In the genomic region with DNA sequence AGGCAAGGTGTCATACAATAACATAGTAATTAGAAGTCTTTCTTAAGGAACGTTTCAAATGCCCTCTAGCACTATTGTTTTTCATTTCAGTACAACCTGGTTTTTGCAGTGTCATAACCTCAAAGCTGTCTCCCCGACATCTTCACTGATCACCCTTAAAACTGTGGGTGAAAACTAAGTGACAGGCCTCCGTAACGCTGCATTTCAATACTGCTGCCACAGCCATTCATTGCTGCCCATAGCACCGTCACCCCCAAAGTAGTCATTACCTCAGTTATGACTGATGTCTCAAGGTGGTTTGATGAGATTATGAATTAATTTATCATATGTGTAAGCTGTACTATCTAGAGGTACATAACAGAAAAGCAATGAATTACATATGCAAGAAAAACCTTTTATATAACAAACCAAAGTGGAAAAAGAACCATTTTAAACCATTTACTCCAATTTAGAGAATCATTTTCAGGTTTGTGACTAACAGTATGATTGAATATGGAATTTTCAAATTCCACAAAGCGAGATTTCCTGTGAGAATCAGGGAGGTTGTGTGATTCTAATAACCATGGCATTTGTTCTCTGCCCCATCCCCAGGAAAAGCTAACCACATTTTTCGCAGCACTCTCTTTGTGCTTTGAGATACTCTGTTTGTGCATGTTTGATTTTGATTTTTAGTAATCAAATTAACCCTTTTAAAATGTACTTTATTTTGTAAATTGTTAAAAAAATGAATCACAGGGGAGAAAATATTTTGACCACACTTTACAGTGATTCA, we compare ENCODE assay signal across 25 cellular contexts.
A peak's percentile ranks its signal among the peaks of the same experiment; 100 is the strongest.
DNase-seq lines count a peak whose midpoint lies in the region; ATAC-seq and TF ChIP-seq lines count a peak whose summit lies in the region.
"Had no signal": no experiment of that assay in that cellular context is flagged by ENCODE, and none has a peak within 500 bp of the region (broad histone marks: within the 10 kb centered on the region; RNA-seq: fewer than 3 reads in every experiment).

No MANE protein-coding gene starts in this region.

- H3K27me3 ChIP-seq in GM23248 (replicated peaks; ENCODE audit: insufficient read depth) (no peaks in the 10 kb centered on the region), adipocyte (replicated peaks; ENCODE audit: control insufficient read depth, insufficient read depth, low read length) (no peaks in the 10 kb centered on the region)
- H3K27me3 ChIP-seq: right atrium auricular region, stomach, tibial nerve had no signal

- H3K4me1 ChIP-seq in GM23248 (ENCODE audit: insufficient read depth) (peaks cover 17% of the 10 kb centered on the region), adipocyte (ENCODE audit: control insufficient read depth, insufficient read depth, low read length) (peaks cover 18% of the 10 kb centered on the region)
- H3K4me1 ChIP-seq: Caco-2 had no signal

- peaks cover 3% of the 10 kb centered on the region; the same call in 1 of the 2 replicates for H3F3A ChIP-seq in GM23248 (ENCODE audit: insufficient read depth)

- H3K36me3 ChIP-seq in GM23248 (ENCODE audit: low read depth): no peaks in the 10 kb centered on the region
- no peaks in the 10 kb centered on the region for H3K36me3 ChIP-seq in adipocyte (ENCODE audit: control insufficient read depth, insufficient read depth, low read length, severe bottlenecking)
- H3K36me3 ChIP-seq: right atrium auricular region, stomach had no signal

- H3K27ac ChIP-seq in GM23248: no peak overlapping the region
- H3K27ac ChIP-seq: right atrium auricular region, stomach, tibial nerve had no signal

- H3K36me3 Mint-ChIP-seq in stimulated activated effector memory CD8-positive, alpha-beta T cell treated with anti-CD3 and anti-CD28 coated beads, Interleukin-12 subunit alpha, Interleukin-12 subunit beta, amount 100 ng/mL, for 72 hours: no peaks in the 10 kb centered on the region
- no peaks in the 10 kb centered on the region for H3K36me3 Mint-ChIP-seq in type B pancreatic cell
- H3K36me3 Mint-ChIP-seq: activated naive CD4-positive, alpha-beta T cell treated with anti-CD3 and anti-CD28 coated beads, Interleukin-2, amount 50 U/mL, for 24 hours had no signal

- no peak overlapping the region for H3K9ac ChIP-seq in GM23248
- no peak overlapping the region for H3K9ac ChIP-seq in adipocyte (ENCODE audit: low read length)

- no peak for TF ChIP-seq CTCF in type B pancreatic cell (conservative IDR thresholded peaks at IDR 0.05)

- no peaks in the 10 kb centered on the region for H4K20me1 ChIP-seq in GM23248 (ENCODE audit: insufficient read depth)

- no peaks in the 10 kb centered on the region for H3K9me3 Mint-ChIP-seq in stimulated activated effector memory CD8-positive, alpha-beta T cell treated with anti-CD3 and anti-CD28 coated beads, Interleukin-12 subunit alpha, Interleukin-12 subunit beta, amount 100 ng/mL, for 72 hours
- H3K9me3 Mint-ChIP-seq in type B pancreatic cell: no peaks in the 10 kb centered on the region
- H3K9me3 Mint-ChIP-seq: activated naive CD4-positive, alpha-beta T cell treated with anti-CD3 and anti-CD28 coated beads, Interleukin-2, amount 50 U/mL, for 24 hours; activated T-helper 1 cell treated with anti-CD3 and anti-CD28 coated beads, Interleukin-12 subunit alpha, Interleukin-12 subunit beta, Interleukin-2, Interleukin-4 antibody, amounts not matched to agents 30 ng/mL and 10 ng/mL and 1 ng/mL, durations not matched to agents 14 hours and 24 hours and 36 hours; naive thymus-derived CD4-positive, alpha-beta T cell had no signal

- H3K27ac Mint-ChIP-seq in stimulated activated effector memory CD8-positive, alpha-beta T cell treated with anti-CD3 and anti-CD28 coated beads, Interleukin-12 subunit alpha, Interleukin-12 subunit beta, amount 100 ng/mL, for 72 hours: no peak overlapping the region
- H3K27ac Mint-ChIP-seq in type B pancreatic cell: no peak overlapping the region
- H3K27ac Mint-ChIP-seq: activated naive CD4-positive, alpha-beta T cell treated with anti-CD3 and anti-CD28 coated beads, Interleukin-2, amount 50 U/mL, for 24 hours; activated T-helper 1 cell treated with anti-CD3 and anti-CD28 coated beads, Interleukin-12 subunit alpha, Interleukin-12 subunit beta, Interleukin-2, Interleukin-4 antibody, amounts not matched to agents 30 ng/mL and 10 ng/mL and 1 ng/mL, durations not matched to agents 14 hours and 24 hours and 36 hours; naive thymus-derived CD4-positive, alpha-beta T cell had no signal

- no peaks in the 10 kb centered on the region for H3K27me3 Mint-ChIP-seq in type B pancreatic cell
- H3K27me3 Mint-ChIP-seq: activated naive CD4-positive, alpha-beta T cell treated with anti-CD3 and anti-CD28 coated beads, Interleukin-2, amount 50 U/mL, for 24 hours; naive thymus-derived CD4-positive, alpha-beta T cell had no signal

- H3K4me3 Mint-ChIP-seq in stimulated activated effector memory CD8-positive, alpha-beta T cell treated with anti-CD3 and anti-CD28 coated beads, Interleukin-12 subunit alpha, Interleukin-12 subunit beta, amount 100 ng/mL, for 72 hours: no peak overlapping the region
- H3K4me3 Mint-ChIP-seq in type B pancreatic cell: no peak overlapping the region
- H3K4me3 Mint-ChIP-seq: activated naive CD4-positive, alpha-beta T cell treated with anti-CD3 and anti-CD28 coated beads, Interleukin-2, amount 50 U/mL, for 24 hours; activated T-helper 1 cell treated with anti-CD3 and anti-CD28 coated beads, Interleukin-12 subunit alpha, Interleukin-12 subunit beta, Interleukin-2, Interleukin-4 antibody, amounts not matched to agents 30 ng/mL and 10 ng/mL and 1 ng/mL, durations not matched to agents 14 hours and 24 hours and 36 hours; naive thymus-derived CD4-positive, alpha-beta T cell had no signal

- no peak overlapping the region for H2AFZ ChIP-seq in GM23248

- H3K4me1 Mint-ChIP-seq in stimulated activated effector memory CD8-positive, alpha-beta T cell treated with anti-CD3 and anti-CD28 coated beads, Interleukin-12 subunit alpha, Interleukin-12 subunit beta, amount 100 ng/mL, for 72 hours: peaks cover 15% of the 10 kb centered on the region
- H3K4me1 Mint-ChIP-seq in type B pancreatic cell (ENCODE audit: unreplicated experiment): peaks cover 2% of the 10 kb centered on the region

- no peaks in the 10 kb centered on the region for H3K79me2 ChIP-seq in GM23248 (ENCODE audit: insufficient read depth)

- peak; percentile 30 for DNase-seq in GM23248
- DNase-seq in adipocyte (ENCODE audit: low read depth): peak; percentile 15
- DNase-seq in fibroblast of peridontal ligament (ENCODE audit: extremely low read depth): peak; percentile 26
- no peak for DNase-seq in stimulated activated effector memory CD8-positive, alpha-beta T cell treated with anti-CD3 and anti-CD28 coated beads, Interleukin-12 subunit alpha, Interleukin-12 subunit beta, amount 100 ng/mL, for 72 hours (ENCODE audit: low spot score in 2 of 2)
- no peak for DNase-seq in HUDEP-2 (lab: John Stamatoyannopoulos, UW; ENCODE audit: unreplicated experiment in 76 of 76)
- no peak for DNase-seq in activated T-cell treated with anti-CD3 and anti-CD28 coated beads, Interleukin-2, amount 50 U/mL, for 1 hour
- DNase-seq in type B pancreatic cell (ENCODE audit: extremely low spot score, unreplicated experiment): no peak
- no peak for DNase-seq in NCI-H146 (lab: John Stamatoyannopoulos, UW)
- DNase-seq: activated CD4-positive, CD25-positive, alpha-beta regulatory T cell treated with anti-CD3 and anti-CD28 coated beads, Interleukin-2, amount 50 U/mL, for 72 hours; Caco-2; DND-41; effector CD8-positive, alpha-beta T cell; GOT3; head of caudate nucleus; KBM-7; naive thymus-derived CD4-positive, alpha-beta T cell; NCI-H1694; NCI-H748 treated with DMSO at 0.1 percent for 48 hours; Right ventricle myocardium superior; stomach had no signal

- H3K9me3 ChIP-seq in GM23248 (ENCODE audit: low read depth) (no peaks in the 10 kb centered on the region), adipocyte (ENCODE audit: control insufficient read depth, low read length) (no peaks in the 10 kb centered on the region)
- H3K9me3 ChIP-seq: Caco-2, right atrium auricular region, stomach, tibial nerve had no signal

- peak; percentile 87 for ATAC-seq in stimulated activated effector memory CD8-positive, alpha-beta T cell treated with anti-CD3 and anti-CD28 coated beads, Interleukin-12 subunit alpha, Interleukin-12 subunit beta, amount 100 ng/mL, for 72 hours
- ATAC-seq: left lobe of liver; naive thymus-derived CD4-positive, alpha-beta T cell had no signal

- H3K9me2 ChIP-seq in GM23248 (ENCODE audit: insufficient read depth): no peaks in the 10 kb centered on the region

- H3K4me3 ChIP-seq in GM23248 (no peak overlapping the region), adipocyte (ENCODE audit: low read length) (no peak overlapping the region)
- H3K4me3 ChIP-seq: right atrium auricular region, stomach, tibial nerve had no signal

- in situ Hi-C loops in GM23248 (cut with MboI): no loop called here

- H3K4me2 ChIP-seq in GM23248 (ENCODE audit: unreplicated experiment): peak overlapping the region; percentile 9

- WGBS in GM23248 (ENCODE audit: low coverage in 1 of 2, low lambda C conversion rate in 2 of 2, missing lambda C conversion rate in 2 of 2), 2 experiments: 92 to 93% methylated on average over 7 of the region's 7 CpGs

Comparison
In these comparisons a context has a peak if more than half of its experiments do, and no peak if none do; other contexts are left out.
1. DNase-seq: peak in GM23248 (single experiment), adipocyte (single experiment) and fibroblast of peridontal ligament (single experiment); none in stimulated activated effector memory CD8-positive, alpha-beta T cell treated with anti-CD3 and anti-CD28 coated beads, Interleukin-12 subunit alpha, Interleukin-12 subunit beta, amount 100 ng/mL, for 72 hours (0 of 2), HUDEP-2 (0 of 76), activated T-cell treated with anti-CD3 and anti-CD28 coated beads, Interleukin-2, amount 50 U/mL, for 1 hour (single experiment), type B pancreatic cell (single experiment) and NCI-H146 (single experiment).